Comparison of ENCODE assay signal across 8 cellular contexts in genomic region chrX:110795645-110796510, GRCh38. TPM values are rescaled to one million over a fixed set of nuclear protein-coding genes. Genes with fewer than 3 reads are reported as not detected.
DNase-seq lines count a peak whose midpoint lies in the region; TF ChIP-seq lines count a peak whose summit lies in the region.

A gene with protein sequence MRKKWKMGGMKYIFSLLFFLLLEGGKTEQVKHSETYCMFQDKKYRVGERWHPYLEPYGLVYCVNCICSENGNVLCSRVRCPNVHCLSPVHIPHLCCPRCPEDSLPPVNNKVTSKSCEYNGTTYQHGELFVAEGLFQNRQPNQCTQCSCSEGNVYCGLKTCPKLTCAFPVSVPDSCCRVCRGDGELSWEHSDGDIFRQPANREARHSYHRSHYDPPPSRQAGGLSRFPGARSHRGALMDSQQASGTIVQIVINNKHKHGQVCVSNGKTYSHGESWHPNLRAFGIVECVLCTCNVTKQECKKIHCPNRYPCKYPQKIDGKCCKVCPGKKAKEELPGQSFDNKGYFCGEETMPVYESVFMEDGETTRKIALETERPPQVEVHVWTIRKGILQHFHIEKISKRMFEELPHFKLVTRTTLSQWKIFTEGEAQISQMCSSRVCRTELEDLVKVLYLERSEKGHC (minus strand): TSS chrX:110795817. CDS start chrX:110792181, 3,636 bp downstream.

- peak within 1 kb of the TSS; percentile 58 for H3K4me3 Mint-ChIP-seq in dendritic cell treated with granulocyte-macrophage colony-stimulating factor and Interleukin-4, amounts not matched to agents 40 ng/mL and 50 ng/mL, for 4 days

- CTCF ChIA-PET in GM10248 (lab: Yijun Ruan, JAX): no interaction called here

- DNase-seq in DMS 273 treated with DMSO at 0.1 percent for 48 hours (lab: John Stamatoyannopoulos, UW): peak; percentile 27
- DNase-seq in NCI-H345 (lab: John Stamatoyannopoulos, UW): peak; percentile 47
- no peak for DNase-seq in mesenteric fat pad (ENCODE audit: low spot score)
- DNase-seq in ureter (ENCODE audit: low spot score): peak; percentile 50
- no peak for DNase-seq in NCI-H2107 (lab: John Stamatoyannopoulos, UW)
- DNase-seq in hepatic stellate cell (ENCODE audit: low spot score): no peak
- no peak for DNase-seq in GM10248 (ENCODE audit: extremely low spot score)

- H3K4me1 Mint-ChIP-seq in dendritic cell treated with granulocyte-macrophage colony-stimulating factor and Interleukin-4, amounts not matched to agents 40 ng/mL and 50 ng/mL, for 4 days (ENCODE audit: low read depth): peaks cover 5% of the 10 kb centered on the region

- POLR2A ChIA-PET in GM10248 (lab: Yijun Ruan, JAX): no interaction called here

- no peak within 1 kb of the TSS for H3K27ac Mint-ChIP-seq in dendritic cell treated with granulocyte-macrophage colony-stimulating factor and Interleukin-4, amounts not matched to agents 40 ng/mL and 50 ng/mL, for 4 days

- no peaks in the 10 kb centered on the region for H3K9me3 Mint-ChIP-seq in dendritic cell treated with granulocyte-macrophage colony-stimulating factor and Interleukin-4, amounts not matched to agents 40 ng/mL and 50 ng/mL, for 4 days

- H3K36me3 Mint-ChIP-seq in dendritic cell treated with granulocyte-macrophage colony-stimulating factor and Interleukin-4, amounts not matched to agents 40 ng/mL and 50 ng/mL, for 4 days (ENCODE audit: low read depth): no peaks in the 10 kb centered on the region

- TF ChIP-seq CTCF in GM10248 (IDR thresholded peaks at IDR 0.05; ENCODE audit: control extremely low read depth, extremely low read depth, low read depth, missing control alignments): no peak

- intact Hi-C loops in dendritic cell treated with granulocyte-macrophage colony-stimulating factor and Interleukin-4, amounts not matched to agents 40 ng/mL and 50 ng/mL, for 4 days (cut with micrococcal nuclease): no loop called here

- peaks cover 23% of the 10 kb centered on the region for H3K27me3 Mint-ChIP-seq in dendritic cell treated with granulocyte-macrophage colony-stimulating factor and Interleukin-4, amounts not matched to agents 40 ng/mL and 50 ng/mL, for 4 days

RNA-seq across cellular contexts. Expression of the gene that starts here (rescaled TPM):
- total RNA-seq in mesenteric fat pad (248 TPM), ureter (34.7 TPM)

Comparison
In these comparisons a context has a peak if more than half of its experiments do, and no peak if none do; other contexts are left out.
1. DNase-seq: peak in DMS 273 treated with DMSO at 0.1 percent for 48 hours (single experiment), NCI-H345 (single experiment) and ureter (single experiment); none in mesenteric fat pad (single experiment), NCI-H2107 (single experiment), hepatic stellate cell (single experiment) and GM10248 (single experiment).